9 cellular contexts compared by ENCODE assay signal in the genomic region with DNA sequence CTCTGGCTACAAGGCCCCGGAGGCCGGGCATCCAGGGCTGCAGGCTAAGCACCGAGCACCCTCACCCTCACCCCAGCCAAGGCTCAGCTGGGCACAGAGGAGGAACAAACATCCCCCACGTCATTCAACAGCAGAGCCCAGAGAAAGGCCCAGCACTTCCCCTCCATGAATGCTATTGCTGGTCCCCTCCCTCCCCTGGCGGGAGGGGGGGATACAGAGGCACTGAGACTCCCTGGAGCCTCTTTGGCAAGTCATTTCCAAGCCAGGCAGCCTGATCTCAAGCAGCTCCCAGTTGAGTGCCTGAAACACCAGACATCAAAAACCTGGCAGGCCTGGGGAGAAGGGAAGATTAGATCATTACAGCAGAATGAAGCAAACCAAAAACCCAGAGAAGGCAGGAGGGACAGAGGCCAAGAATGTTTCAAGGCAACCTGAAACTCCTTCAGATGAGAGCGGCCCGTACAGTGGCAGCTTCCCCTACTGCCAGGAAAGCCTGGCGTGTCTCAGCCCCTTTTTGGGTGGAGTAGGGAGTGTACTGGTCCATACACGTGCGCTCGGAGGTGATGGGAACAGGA.
A peak's percentile ranks its signal among the peaks of the same experiment; 100 is the strongest.
DNase-seq lines count a peak whose midpoint lies in the region; ATAC-seq and TF ChIP-seq lines count a peak whose summit lies in the region.
"Had no signal": no experiment of that assay in that cellular context is flagged by ENCODE, and none has a peak within 500 bp of the region (broad histone marks: within the 10 kb centered on the region; RNA-seq: fewer than 3 reads in every experiment).

No MANE protein-coding gene starts in this region.

- H3K27ac Mint-ChIP-seq in CD4-positive, CD25-positive, alpha-beta regulatory T cell, result peak overlapping the region in 2 of 3 donors; percentile 29 to 63
- peak overlapping the region; percentile 97 to 100 (median 99) for H3K27ac Mint-ChIP-seq in brain

- H3K4me1 ChIP-seq in CD4-positive, CD25-positive, alpha-beta regulatory T cell (ENCODE audit: control insufficient read depth, insufficient read depth, low read length, poor library complexity, severe bottlenecking), result peaks cover 25% of the 10 kb centered on the region

- no peaks in the 10 kb centered on the region for H3K27me3 ChIP-seq in CD4-positive, CD25-positive, alpha-beta regulatory T cell (ENCODE audit: control insufficient read depth, insufficient read depth, low read length)

- H3K36me3 ChIP-seq in CD4-positive, CD25-positive, alpha-beta regulatory T cell (ENCODE audit: control insufficient read depth, insufficient read depth, low read length), result no peaks in the 10 kb centered on the region

- no peak overlapping the region for H3K4me3 Mint-ChIP-seq in CD4-positive, CD25-positive, alpha-beta regulatory T cell
- H3K4me3 Mint-ChIP-seq in brain, result peak overlapping the region; percentile 57 to 76 (median 69)
- H3K4me3 Mint-ChIP-seq: IgD-negative memory B cell had no signal

- TF ChIP-seq CTCF in brain (conservative IDR thresholded peaks at IDR 0.05), result no peak

- H3K27me3 Mint-ChIP-seq in CD4-positive, CD25-positive, alpha-beta regulatory T cell, result no peaks in the 10 kb centered on the region
- H3K27me3 Mint-ChIP-seq in brain, result peaks cover 7% of the 10 kb centered on the region

- DNase-seq in CD4-positive, CD25-positive, alpha-beta regulatory T cell, result no peak
- DNase-seq in NCI-H1694 (lab: John Stamatoyannopoulos, UW), result peak; percentile 84
- peak; percentile 66 for DNase-seq in left kidney (ENCODE audit: low read depth, low spot score)
- peak; percentile 69 for DNase-seq in superior temporal gyrus (ENCODE audit: extremely low spot score)
- DNase-seq in DMS114 treated with DMSO at 0.1 percent for 48 hours (lab: John Stamatoyannopoulos, UW; ENCODE audit: unreplicated experiment), result no peak

- no peaks in the 10 kb centered on the region for H3K9me3 Mint-ChIP-seq in CD4-positive, CD25-positive, alpha-beta regulatory T cell
- H3K9me3 Mint-ChIP-seq in brain, result no peaks in the 10 kb centered on the region
- H3K9me3 Mint-ChIP-seq: IgD-negative memory B cell had no signal

- no peak for ATAC-seq in CD4-positive, CD25-positive, alpha-beta regulatory T cell (ENCODE audit: low read depth in 2 of 2)
- ATAC-seq in HG02870 (IDR thresholded peaks at IDR 0.05; ENCODE audit: unreplicated experiment), result no peak
- ATAC-seq in HG03571 (IDR thresholded peaks at IDR 0.05; ENCODE audit: unreplicated experiment), result no peak

- peaks cover 0 to 50% (median 19%) of the 10 kb centered on the region in 4 donors for H3K4me1 Mint-ChIP-seq in CD4-positive, CD25-positive, alpha-beta regulatory T cell
- H3K4me1 Mint-ChIP-seq in brain, result peaks cover 91% of the 10 kb centered on the region

- H3K27ac ChIP-seq in CD4-positive, CD25-positive, alpha-beta regulatory T cell (ENCODE audit: insufficient read depth, low read length, poor library complexity, severe bottlenecking), result no peak overlapping the region

- H3K9me3 ChIP-seq in CD4-positive, CD25-positive, alpha-beta regulatory T cell (ENCODE audit: control insufficient read depth in 2 of 2, low read length in 2 of 2), result no peaks in the 10 kb centered on the region

- no peak overlapping the region for H3K4me3 ChIP-seq in CD4-positive, CD25-positive, alpha-beta regulatory T cell (ENCODE audit: low read depth, low read length)

- no peaks in the 10 kb centered on the region for H3K36me3 Mint-ChIP-seq in CD4-positive, CD25-positive, alpha-beta regulatory T cell
- H3K36me3 Mint-ChIP-seq in brain, result no peaks in the 10 kb centered on the region
- H3K36me3 Mint-ChIP-seq: IgD-negative memory B cell had no signal

Comparison
In these comparisons a context has a peak if more than half of its experiments do, and no peak if none do; other contexts are left out.
1. DNase-seq: peak in NCI-H1694 (single experiment), left kidney (single experiment) and superior temporal gyrus (single experiment); none in CD4-positive, CD25-positive, alpha-beta regulatory T cell (0 of 3) and DMS114 treated with DMSO at 0.1 percent for 48 hours (single experiment).
2. H3K4me3 Mint-ChIP-seq: peak in brain (5 of 5); none in CD4-positive, CD25-positive, alpha-beta regulatory T cell (0 of 4).